ENCODE assay signal across 28 cellular contexts in the genomic region with DNA sequence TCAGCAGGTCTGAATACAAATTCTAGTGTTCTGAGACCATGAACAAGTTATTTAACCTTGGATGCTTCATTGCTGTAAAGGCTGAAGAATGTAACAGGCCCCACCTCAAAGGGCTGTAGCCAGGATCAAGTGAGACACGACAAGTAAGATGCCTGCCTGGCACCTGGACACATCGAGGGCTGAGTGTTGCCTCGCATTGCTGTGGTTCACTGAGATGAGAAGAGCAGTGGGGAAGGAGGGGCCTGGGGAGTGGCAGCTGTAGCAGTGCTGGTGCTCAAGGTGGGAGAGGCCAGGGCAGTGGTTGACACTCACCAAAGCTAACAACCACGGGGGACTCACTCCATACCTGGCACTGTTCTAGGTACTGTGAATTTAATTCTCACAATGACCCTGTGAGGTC.
"Had no signal": no experiment of that assay in that cellular context is flagged by ENCODE, and none has a peak within 500 bp of the region (broad histone marks: within the 10 kb centered on the region; RNA-seq: fewer than 3 reads in every experiment).

No MANE protein-coding gene starts in this region.

- DNase-seq: activated CD4-positive, alpha-beta T cell treated with anti-CD3 and anti-CD28 coated beads for 48 hours; activated CD4-positive, alpha-beta T cell treated with anti-CD3 and anti-CD28 coated beads, Interleukin-2, amount 50 U/mL, for 4 hours; activated CD4-positive, CD25-positive, alpha-beta regulatory T cell treated with anti-CD3 and anti-CD28 coated beads, Interleukin-2, amount 50 U/mL, for 72 hours; activated CD8-positive, alpha-beta memory T cell treated with anti-CD3 and anti-CD28 coated beads, Interleukin-2, amount 10 ng/mL, durations not matched to agents 7 days and 5 days; activated effector memory CD4-positive, alpha-beta T cell treated with anti-CD3 and anti-CD28 coated beads, Interleukin-2, amount 50 U/mL, for 16 hours; activated naive CD4-positive, alpha-beta T cell treated with Interleukin-2 at 50 U/mL for 16 hours; activated naive CD8-positive, alpha-beta T cell treated with anti-CD3 and anti-CD28 coated beads, Interleukin-2, amount 50 U/mL, for 24 hours; activated T-cell treated with anti-CD3 and anti-CD28 coated beads, Interleukin-2, amount 50 U/mL, for 24 hours; amniotic stem cell; body of pancreas; Kasumi-1; KBM-7; NCI-H1105 treated with DMSO at 0.1 percent for 48 hours; NCI-H1436 treated with DMSO at 0.1 percent for 48 hours; NCI-H2081 treated with DMSO at 0.1 percent for 48 hours; NCI-H2171 treated with DMSO at 0.1 percent for 48 hours; NCI-H226; NCI-H69; PC-3; SHP77; SW 1271 had no signal

- ATAC-seq: activated CD8-positive, alpha-beta memory T cell treated with anti-CD3 and anti-CD28 coated beads, Interleukin-2, amount 10 ng/mL, durations not matched to agents 7 days and 5 days; activated naive CD4-positive, alpha-beta T cell treated with anti-CD3 and anti-CD28 coated beads, Interleukin-2, amount 50 U/mL, for 72 hours; activated naive CD8-positive, alpha-beta T cell treated with anti-CD3 and anti-CD28 coated beads, Interleukin-2, amount 50 U/mL, for 24 hours; body of pancreas; PC-3; SK-N-SH treated with all-trans-retinoic acid at 6 μM for 48 hours; WTC11 had no signal

- H3K9me3 Mint-ChIP-seq: activated naive CD4-positive, alpha-beta T cell treated with anti-CD3 and anti-CD28 coated beads, Interleukin-2, amount 50 U/mL, for 72 hours; activated naive CD8-positive, alpha-beta T cell treated with anti-CD3 and anti-CD28 coated beads, Interleukin-2, amount 50 U/mL, for 24 hours; activated T-cell treated with anti-CD3 and anti-CD28 coated beads, Interleukin-2, amount 50 U/mL, for 24 hours; central memory CD8-positive, alpha-beta T cell; T-helper 2 cell treated with Interferon-gamma antibody and Interleukin-4, amounts not matched to agents 5 μg/mL and 100 μg/mL, for 36 hours; WTC11 had no signal

- H3K4me1 Mint-ChIP-seq: activated CD8-positive, alpha-beta memory T cell treated with anti-CD3 and anti-CD28 coated beads, Interleukin-2, amount 10 ng/mL, durations not matched to agents 7 days and 5 days; activated naive CD8-positive, alpha-beta T cell treated with anti-CD3 and anti-CD28 coated beads, Interleukin-2, amount 50 U/mL, for 24 hours; central memory CD8-positive, alpha-beta T cell; WTC11 had no signal

- H3K27me3 ChIP-seq: ascending aorta, body of pancreas, SJSA1 had no signal

- H3K27me3 Mint-ChIP-seq: activated CD8-positive, alpha-beta memory T cell treated with anti-CD3 and anti-CD28 coated beads, Interleukin-2, amount 10 ng/mL, durations not matched to agents 7 days and 5 days; activated naive CD8-positive, alpha-beta T cell treated with anti-CD3 and anti-CD28 coated beads, Interleukin-2, amount 50 U/mL, for 24 hours; activated T-cell treated with anti-CD3 and anti-CD28 coated beads, Interleukin-2, amount 50 U/mL, for 24 hours; central memory CD8-positive, alpha-beta T cell had no signal

- H3K36me3 Mint-ChIP-seq: activated CD8-positive, alpha-beta memory T cell treated with anti-CD3 and anti-CD28 coated beads, Interleukin-2, amount 10 ng/mL, durations not matched to agents 7 days and 5 days; WTC11 had no signal

- H3K36me3 ChIP-seq: SJSA1 had no signal

- H3K4me3 ChIP-seq: ascending aorta, body of pancreas, SJSA1 had no signal

- H3K4me1 ChIP-seq: ascending aorta, body of pancreas, SJSA1 had no signal

- H3K27ac ChIP-seq: ascending aorta, body of pancreas, SJSA1 had no signal

- H3K4me3 Mint-ChIP-seq: activated CD8-positive, alpha-beta memory T cell treated with anti-CD3 and anti-CD28 coated beads, Interleukin-2, amount 10 ng/mL, durations not matched to agents 7 days and 5 days; activated naive CD8-positive, alpha-beta T cell treated with anti-CD3 and anti-CD28 coated beads, Interleukin-2, amount 50 U/mL, for 24 hours; activated T-cell treated with anti-CD3 and anti-CD28 coated beads, Interleukin-2, amount 50 U/mL, for 24 hours; central memory CD8-positive, alpha-beta T cell; T-helper 2 cell treated with Interferon-gamma antibody and Interleukin-4, amounts not matched to agents 5 μg/mL and 100 μg/mL, for 36 hours; WTC11 had no signal

- H3K9me3 ChIP-seq: ascending aorta, body of pancreas had no signal
